Comparison of ENCODE assay signal across 1 cellular context in the genomic region with DNA sequence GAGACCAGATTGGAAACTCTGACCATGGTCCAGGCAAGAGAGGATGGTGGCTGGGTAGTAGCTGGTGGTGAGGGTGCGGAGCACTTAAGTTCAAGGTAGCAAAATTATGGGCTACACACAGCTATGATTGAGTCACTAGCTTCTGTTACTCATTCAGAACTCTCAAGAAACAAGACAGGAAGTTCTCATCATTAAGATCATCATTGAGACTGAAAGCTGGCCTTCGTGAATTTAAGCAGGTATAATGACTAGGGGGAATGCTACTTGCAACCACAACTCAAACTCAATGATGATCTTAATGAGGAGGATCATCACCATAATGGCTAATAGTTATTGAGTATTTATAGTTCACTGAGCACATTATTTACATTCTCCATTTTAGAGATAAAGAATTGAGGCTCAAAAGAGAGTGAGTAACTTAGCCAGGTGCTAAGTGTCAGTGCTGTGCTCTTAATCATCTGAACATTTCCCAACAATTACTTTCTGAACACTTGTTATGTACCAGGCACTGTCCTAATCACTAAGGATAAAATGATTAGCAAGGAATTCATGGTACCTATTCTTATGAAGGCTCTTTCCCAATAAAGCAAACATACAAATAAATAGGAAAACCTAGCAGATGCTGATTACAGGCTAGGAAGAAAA.
TF ChIP-seq lines count a peak whose summit lies in the region.

No MANE protein-coding gene starts in this region.

TF ChIP-seq in SK-N-SH, 30 proteins besides CTCF, POLR2A, EP300 and RAD21:
- no peak for TF ChIP-seq RFX5 (IDR thresholded peaks at IDR 0.05; ENCODE audit: low read length)
- no peak for TF ChIP-seq SIN3A (IDR thresholded peaks at IDR 0.05; ENCODE audit: borderline replicate concordance, low read depth, low read length)
- TF ChIP-seq TAF1 (IDR thresholded peaks at IDR 0.05; ENCODE audit: borderline replicate concordance, low read depth, low read length): no peak
- TF ChIP-seq, protein P1, sequence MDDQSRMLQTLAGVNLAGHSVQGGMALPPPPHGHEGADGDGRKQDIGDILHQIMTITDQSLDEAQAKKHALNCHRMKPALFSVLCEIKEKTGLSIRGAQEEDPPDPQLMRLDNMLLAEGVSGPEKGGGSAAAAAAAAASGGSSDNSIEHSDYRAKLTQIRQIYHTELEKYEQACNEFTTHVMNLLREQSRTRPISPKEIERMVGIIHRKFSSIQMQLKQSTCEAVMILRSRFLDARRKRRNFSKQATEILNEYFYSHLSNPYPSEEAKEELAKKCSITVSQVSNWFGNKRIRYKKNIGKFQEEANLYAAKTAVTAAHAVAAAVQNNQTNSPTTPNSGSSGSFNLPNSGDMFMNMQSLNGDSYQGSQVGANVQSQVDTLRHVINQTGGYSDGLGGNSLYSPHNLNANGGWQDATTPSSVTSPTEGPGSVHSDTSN (IDR thresholded peaks at IDR 0.05): peak; percentile 38; the same call in 1 of the 2 replicates
- no peak for TF ChIP-seq FOXM1 (IDR thresholded peaks at IDR 0.05; ENCODE audit: low read depth)
- TF ChIP-seq TCF12 (IDR thresholded peaks at IDR 0.05): peak; percentile 29; the same call in 1 of the 2 replicates
TF ChIP-seq in SK-N-SH: peak in this region for 2.
